In genomic region chr7:18583305-18583704, GRCh38 we compare ENCODE assay signal across 16 cellular contexts.
DNase-seq lines count a peak whose midpoint lies in the region; ATAC-seq and TF ChIP-seq lines count a peak whose summit lies in the region.
"Had no signal": no experiment of that assay in that cellular context is flagged by ENCODE, and none has a peak within 500 bp of the region (broad histone marks: within the 10 kb centered on the region; RNA-seq: fewer than 3 reads in every experiment).

No MANE protein-coding gene starts in this region.

- H2AFZ ChIP-seq in hepatocyte, result no peak overlapping the region

- H4K20me1 ChIP-seq in hepatocyte (ENCODE audit: insufficient read depth, poor library complexity, severe bottlenecking), result no peaks in the 10 kb centered on the region

- TF ChIP-seq CTCF in A673 (conservative IDR thresholded peaks at IDR 0.05; ENCODE audit: low read depth, low read length), result no peak
- TF ChIP-seq CTCF in hepatocyte (IDR thresholded peaks at IDR 0.05; ENCODE audit: poor library complexity), result no peak
- TF ChIP-seq CTCF in testis (IDR thresholded peaks at IDR 0.05), result no peak

- H3K4me3 ChIP-seq in A673 (ENCODE audit: low read depth, low read length, poor library complexity, severe bottlenecking) (no peak overlapping the region), HAP-1 (no peak overlapping the region), hepatocyte (no peak overlapping the region), testis (no peak overlapping the region)
- H3K4me3 ChIP-seq: suprapubic skin had no signal

- POLR2A ChIA-PET in A673 (lab: Charles Lee; ENCODE audit: low non-redundant PET), result interaction anchor here (0.6 kb wide), 1 partner anchor 31 kb away, joined by 4 read pairs; no protein-coding TSS in a partner anchor

- H3K9me3 ChIP-seq in A673 (ENCODE audit: low read depth, low read length, poor library complexity, severe bottlenecking) (no peaks in the 10 kb centered on the region), HAP-1 (no peaks in the 10 kb centered on the region), hepatocyte (ENCODE audit: low read depth) (no peaks in the 10 kb centered on the region), testis (no peaks in the 10 kb centered on the region)
- H3K9me3 ChIP-seq: suprapubic skin had no signal

- BruUV-seq in A673 (replicated peaks; lab: Mats Ljungman, UMichigan), result no TSS peak

- no peaks in the 10 kb centered on the region for H3K9me2 ChIP-seq in hepatocyte (replicated peaks; ENCODE audit: insufficient read depth)

- in situ Hi-C loops in HAP-1 (cut with MboI; ENCODE audit: low sequenced_read_pairs), result no loop called here

- ATAC-seq in HG03095 (IDR thresholded peaks at IDR 0.05; ENCODE audit: unreplicated experiment), result no peak

- intact Hi-C loops in A673 (cut with micrococcal nuclease; ENCODE audit: unreplicated experiment), result no loop called here
- intact Hi-C loops in testis (cut with DNase I; ENCODE audit: low total_unique reads), result no loop called here

- H3K27ac ChIP-seq in A673 (ENCODE audit: low read depth, low read length, poor library complexity, severe bottlenecking) (no peak overlapping the region), hepatocyte (no peak overlapping the region), testis (no peak overlapping the region)
- H3K27ac ChIP-seq: suprapubic skin had no signal

- CTCF ChIA-PET in A673 (lab: Charles Lee), result interaction anchor here (0.6 kb wide), 1 partner anchor 17 kb away, joined by 4 read pairs; no protein-coding TSS in a partner anchor

- H3K4me1 ChIP-seq in A673 (ENCODE audit: insufficient read depth, low read length, poor library complexity, severe bottlenecking) (peaks cover 16% of the 10 kb centered on the region), HAP-1 (peaks cover 52% of the 10 kb centered on the region), hepatocyte (ENCODE audit: insufficient read depth) (no peaks in the 10 kb centered on the region), testis (no peaks in the 10 kb centered on the region)
- H3K4me1 ChIP-seq: suprapubic skin had no signal

- TF ChIP-seq POLR2A in testis (IDR thresholded peaks at IDR 0.05), result no peak

- H3K36me3 ChIP-seq in A673 (ENCODE audit: insufficient read depth, low read length, poor library complexity, severe bottlenecking) (no peaks in the 10 kb centered on the region), HAP-1 (replicated peaks) (peaks cover 37% of the 10 kb centered on the region), hepatocyte (replicated peaks; ENCODE audit: insufficient read depth, low read depth) (no peaks in the 10 kb centered on the region), testis (ENCODE audit: low read depth, missing control alignments) (no peaks in the 10 kb centered on the region)
- H3K36me3 ChIP-seq: suprapubic skin had no signal

- H3K4me2 ChIP-seq in hepatocyte, result no peak overlapping the region

- H3K79me2 ChIP-seq in hepatocyte, result no peaks in the 10 kb centered on the region

- peak; percentile 28 for DNase-seq in A673 (ENCODE audit: low spot score)
- DNase-seq in HAP-1 (ENCODE audit: low spot score in 2 of 2), result peak; percentile 45 to 61
- peak; percentile 75 for DNase-seq in amniotic epithelial cell (ENCODE audit: low read depth)
- DNase-seq in hepatocyte (ENCODE audit: low spot score), result peak; percentile 14
- no peak for DNase-seq in testis
- no peak for DNase-seq in NK-92 treated with Interleukin-12 subunit alpha and Interleukin-12 subunit beta, amount 100 ng/mL, for 24 hours (lab: John Stamatoyannopoulos, UW)
- DNase-seq in GF-D8 (lab: John Stamatoyannopoulos, UW), result no peak
- DNase-seq: activated CD4-positive, CD25-positive, alpha-beta regulatory T cell treated with anti-CD3 and anti-CD28 coated beads, Interleukin-2, amount 50 U/mL, for 72 hours; activated CD8-positive, alpha-beta memory T cell treated with anti-CD3 and anti-CD28 coated beads, Interleukin-2, amount 50 U/mL, for 48 hours; activated naive CD4-positive, alpha-beta T cell treated with anti-CD3 and anti-CD28 coated beads for 36 hours; DMS153; midbrain; NCI-H1105; SW 1271 had no signal

- H3K27me3 ChIP-seq in A673 (replicated peaks; ENCODE audit: insufficient read depth, low read depth, low read length, poor library complexity) (no peaks in the 10 kb centered on the region), HAP-1 (ENCODE audit: low read depth) (no peaks in the 10 kb centered on the region), hepatocyte (no peaks in the 10 kb centered on the region), testis (no peaks in the 10 kb centered on the region)
- H3K27me3 ChIP-seq: suprapubic skin had no signal

- 61% methylated on average over 2 of the region's 2 CpGs for WGBS in hepatocyte (ENCODE audit: low lambda C conversion rate, missing lambda C conversion rate)
- WGBS in testis, 2 donors, result 70 to 80% methylated on average over 2 of the region's 2 CpGs

Comparison
In these comparisons a context has a peak if more than half of its experiments do, and no peak if none do; other contexts are left out.
1. DNase-seq: peak in A673 (single experiment), HAP-1 (2 of 2), amniotic epithelial cell (single experiment) and hepatocyte (single experiment); none in testis (single experiment), NK-92 treated with Interleukin-12 subunit alpha and Interleukin-12 subunit beta, amount 100 ng/mL, for 24 hours (single experiment) and GF-D8 (single experiment).